28 cellular contexts compared by ENCODE assay signal in the genomic region with DNA sequence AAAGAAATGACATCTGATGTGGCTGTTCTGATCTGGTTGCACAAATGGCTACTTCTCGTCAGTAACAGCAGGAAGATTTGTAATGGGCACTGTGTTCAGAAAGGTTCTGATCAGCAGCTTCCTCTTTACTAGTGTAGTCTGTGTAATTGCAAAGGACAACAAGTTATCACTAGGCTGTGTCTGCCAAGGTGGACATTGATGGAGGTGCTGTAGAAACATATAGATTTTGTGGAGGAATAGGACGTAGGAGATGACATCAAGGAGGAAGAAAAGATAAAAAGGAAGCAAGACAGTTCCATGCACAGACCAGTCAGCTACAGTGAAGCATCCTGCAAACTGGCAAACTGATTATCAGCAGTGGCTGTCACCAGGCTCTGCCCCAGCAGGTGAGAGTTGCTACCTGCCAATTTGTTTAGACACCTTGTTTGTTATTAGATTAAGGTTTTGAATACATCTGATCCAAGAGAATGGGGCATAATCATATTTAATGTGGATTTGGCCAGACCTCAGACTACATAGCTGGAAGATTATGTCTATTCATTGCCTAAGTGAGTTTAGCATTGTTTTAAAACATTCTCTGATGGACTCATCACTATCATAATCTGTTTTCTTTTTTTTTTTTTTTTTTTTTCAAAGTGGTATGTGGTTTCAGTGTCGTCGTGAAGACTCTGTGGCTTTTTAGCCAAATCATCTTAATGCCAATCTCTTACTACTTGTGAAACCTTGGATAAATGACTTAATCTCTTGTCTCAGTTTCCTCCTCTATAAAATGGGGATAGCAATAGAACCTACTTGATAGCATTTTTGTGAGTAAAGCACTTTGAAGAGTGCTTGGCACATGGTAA.
A peak's percentile ranks its signal among the peaks of the same experiment; 100 is the strongest.
DNase-seq lines count a peak whose midpoint lies in the region; ATAC-seq and TF ChIP-seq lines count a peak whose summit lies in the region.
"Had no signal": no experiment of that assay in that cellular context is flagged by ENCODE, and none has a peak within 500 bp of the region (broad histone marks: within the 10 kb centered on the region; RNA-seq: fewer than 3 reads in every experiment).

No MANE protein-coding gene starts in this region.

- H2BK15ac ChIP-seq in mesenchymal stem cell (ENCODE audit: low read depth, poor library complexity, severe bottlenecking) = no peak overlapping the region

- no peak overlapping the region for H3K4me3 Mint-ChIP-seq in activated CD4-positive, alpha-beta memory T cell treated with anti-CD3 and anti-CD28 coated beads, Interleukin-2, amount 10 ng/mL, durations not matched to agents 7 days and 5 days
- H3K4me3 Mint-ChIP-seq: activated CD4-positive, alpha-beta T cell treated with anti-CD3 and anti-CD28 coated beads for 36 hours; activated CD8-positive, alpha-beta T cell treated with anti-CD3 and anti-CD28 coated beads, Interleukin-2, amount 10 ng/mL, durations not matched to agents 7 days and 5 days; activated naive CD4-positive, alpha-beta T cell treated with anti-CD3 and anti-CD28 coated beads, Interleukin-2, amount 10 ng/mL, durations not matched to agents 7 days and 5 days; immature natural killer cell; natural killer cell treated with Interleukin-12 subunit alpha and Interleukin-12 subunit beta and Interleukin-15 and Interleukin-18, amount 100 ng/mL, for 72 hours; stimulated activated memory B cell treated with anti-CD40 and anti-IgM and Interleukin-4, amounts not matched to agents 10 μg/mL and 1 μg/mL and 100 μg/mL, for 72 hours had no signal

- POLR2A ChIA-PET in activated CD4-positive, alpha-beta memory T cell treated with anti-CD3 and anti-CD28 coated beads, Interleukin-2, amount 10 ng/mL, durations not matched to agents 7 days and 5 days (lab: Charles Lee) = no interaction called here

- CTCF ChIA-PET in activated CD4-positive, alpha-beta memory T cell treated with anti-CD3 and anti-CD28 coated beads, Interleukin-2, amount 10 ng/mL, durations not matched to agents 7 days and 5 days (lab: Charles Lee) = no interaction called here

- no peak for TF ChIP-seq CTCF in Loucy (conservative IDR thresholded peaks at IDR 0.05; ENCODE audit: low read length)

- H3K4me3 ChIP-seq in Loucy (ENCODE audit: low read length, poor library complexity, severe bottlenecking) (no peak overlapping the region), mesenchymal stem cell (ENCODE audit: insufficient read depth in 1 of 2, low read depth in 1 of 2, low read length in 2 of 2) (no peak overlapping the region)
- H3K4me3 ChIP-seq: GM12878, HAP-1, mucosa of descending colon, upper lobe of left lung had no signal

- H3K4me1 ChIP-seq in Loucy (ENCODE audit: insufficient read depth, low read length, poor library complexity, severe bottlenecking) = peaks cover 21% of the 10 kb centered on the region
- H3K4me1 ChIP-seq in mesenchymal stem cell (ENCODE audit: control insufficient read depth, insufficient read depth, low read depth, low read length) = peaks cover 3% of the 10 kb centered on the region
- H3K4me1 ChIP-seq: Caco-2, HAP-1, upper lobe of left lung had no signal

- H4K8ac ChIP-seq in mesenchymal stem cell (ENCODE audit: low read length) = no peak overlapping the region

- no peaks in the 10 kb centered on the region for H3K9me3 Mint-ChIP-seq in activated CD4-positive, alpha-beta memory T cell treated with anti-CD3 and anti-CD28 coated beads, Interleukin-2, amount 10 ng/mL, durations not matched to agents 7 days and 5 days
- H3K9me3 Mint-ChIP-seq: activated naive CD4-positive, alpha-beta T cell treated with anti-CD3 and anti-CD28 coated beads, Interleukin-2, amount 10 ng/mL, durations not matched to agents 7 days and 5 days; immature natural killer cell; natural killer cell treated with Interleukin-12 subunit alpha and Interleukin-12 subunit beta and Interleukin-15 and Interleukin-18, amount 100 ng/mL, for 72 hours; stimulated activated memory B cell treated with anti-CD40 and anti-IgM and Interleukin-4, amounts not matched to agents 10 μg/mL and 1 μg/mL and 100 μg/mL, for 72 hours had no signal

- H2BK120ac ChIP-seq in mesenchymal stem cell (ENCODE audit: low read depth, low read length) = no peak overlapping the region

- ATAC-seq in SK-N-SH treated with all-trans-retinoic acid at 6 μM for 48 hours = peak; percentile 54
- no peak for ATAC-seq in HG02884 (IDR thresholded peaks at IDR 0.05; ENCODE audit: unreplicated experiment)
- no peak for ATAC-seq in HG03442 (IDR thresholded peaks at IDR 0.05; ENCODE audit: unreplicated experiment)
- ATAC-seq: activated CD4-positive, alpha-beta T cell treated with anti-CD3 and anti-CD28 coated beads for 36 hours; activated CD8-positive, alpha-beta T cell treated with anti-CD3 and anti-CD28 coated beads, Interleukin-2, amount 10 ng/mL, durations not matched to agents 7 days and 5 days; GM12878; HepG2; left colon; mucosa of descending colon; natural killer cell treated with Interleukin-12 subunit alpha and Interleukin-12 subunit beta and Interleukin-15 and Interleukin-18, amount 100 ng/mL, for 72 hours; stimulated activated memory B cell treated with anti-CD40 and anti-IgM and Interleukin-4, amounts not matched to agents 10 μg/mL and 1 μg/mL and 100 μg/mL, for 72 hours had no signal

- H3K27me3 Mint-ChIP-seq in activated CD4-positive, alpha-beta memory T cell treated with anti-CD3 and anti-CD28 coated beads, Interleukin-2, amount 10 ng/mL, durations not matched to agents 7 days and 5 days = no peaks in the 10 kb centered on the region
- H3K27me3 Mint-ChIP-seq: activated CD4-positive, alpha-beta T cell treated with anti-CD3 and anti-CD28 coated beads for 36 hours; activated naive CD4-positive, alpha-beta T cell treated with anti-CD3 and anti-CD28 coated beads, Interleukin-2, amount 10 ng/mL, durations not matched to agents 7 days and 5 days; natural killer cell treated with Interleukin-12 subunit alpha and Interleukin-12 subunit beta and Interleukin-15 and Interleukin-18, amount 100 ng/mL, for 72 hours; stimulated activated memory B cell treated with anti-CD40 and anti-IgM and Interleukin-4, amounts not matched to agents 10 μg/mL and 1 μg/mL and 100 μg/mL, for 72 hours had no signal

- H2AK5ac ChIP-seq in mesenchymal stem cell (ENCODE audit: low read length, severe bottlenecking) = peak overlapping the region; percentile 46

- no peaks in the 10 kb centered on the region for H3K36me3 Mint-ChIP-seq in activated CD4-positive, alpha-beta memory T cell treated with anti-CD3 and anti-CD28 coated beads, Interleukin-2, amount 10 ng/mL, durations not matched to agents 7 days and 5 days (ENCODE audit: low read depth)
- H3K36me3 Mint-ChIP-seq: activated naive CD4-positive, alpha-beta T cell treated with anti-CD3 and anti-CD28 coated beads, Interleukin-2, amount 10 ng/mL, durations not matched to agents 7 days and 5 days; natural killer cell treated with Interleukin-12 subunit alpha and Interleukin-12 subunit beta and Interleukin-15 and Interleukin-18, amount 100 ng/mL, for 72 hours; stimulated activated memory B cell treated with anti-CD40 and anti-IgM and Interleukin-4, amounts not matched to agents 10 μg/mL and 1 μg/mL and 100 μg/mL, for 72 hours had no signal

- no peak overlapping the region for H3K14ac ChIP-seq in mesenchymal stem cell (ENCODE audit: low read length in 2 of 2)

- H3K9me2 ChIP-seq in Loucy (replicated peaks; ENCODE audit: low read depth, low read length) = no peaks in the 10 kb centered on the region

- no peak overlapping the region for H2BK12ac ChIP-seq in mesenchymal stem cell (ENCODE audit: low read length in 2 of 2)

- no peak overlapping the region for H3K27ac Mint-ChIP-seq in activated CD4-positive, alpha-beta memory T cell treated with anti-CD3 and anti-CD28 coated beads, Interleukin-2, amount 10 ng/mL, durations not matched to agents 7 days and 5 days
- H3K27ac Mint-ChIP-seq: activated CD4-positive, alpha-beta T cell treated with anti-CD3 and anti-CD28 coated beads for 36 hours; activated CD8-positive, alpha-beta T cell treated with anti-CD3 and anti-CD28 coated beads, Interleukin-2, amount 10 ng/mL, durations not matched to agents 7 days and 5 days; activated naive CD4-positive, alpha-beta T cell treated with anti-CD3 and anti-CD28 coated beads, Interleukin-2, amount 10 ng/mL, durations not matched to agents 7 days and 5 days; natural killer cell treated with Interleukin-12 subunit alpha and Interleukin-12 subunit beta and Interleukin-15 and Interleukin-18, amount 100 ng/mL, for 72 hours; stimulated activated memory B cell treated with anti-CD40 and anti-IgM and Interleukin-4, amounts not matched to agents 10 μg/mL and 1 μg/mL and 100 μg/mL, for 72 hours had no signal

- H3F3A ChIP-seq in Loucy (ENCODE audit: low read depth) = no peaks in the 10 kb centered on the region

- H3K9ac ChIP-seq in Loucy (ENCODE audit: low read depth, low read length, poor library complexity, severe bottlenecking) (no peak overlapping the region), mesenchymal stem cell (ENCODE audit: low read length) (no peak overlapping the region)

- no peak overlapping the region for H2BK5ac ChIP-seq in mesenchymal stem cell (ENCODE audit: low read depth, low read length, poor library complexity, severe bottlenecking)

- H3K9me3 ChIP-seq in Loucy (ENCODE audit: insufficient read depth, low read depth, low read length) (no peaks in the 10 kb centered on the region), mesenchymal stem cell (ENCODE audit: control insufficient read depth, low read length) (no peaks in the 10 kb centered on the region)
- H3K9me3 ChIP-seq: Caco-2, HAP-1, mucosa of descending colon, upper lobe of left lung had no signal

- no peak overlapping the region for H3K4ac ChIP-seq in mesenchymal stem cell (ENCODE audit: low read depth in 1 of 2, low read length in 2 of 2)

- peak; percentile 63 for DNase-seq in EH (ENCODE audit: low read depth)
- DNase-seq in mesenchymal stem cell = no peak
- no peak for DNase-seq in globus pallidus (ENCODE audit: low spot score)
- no peak for DNase-seq in activated CD4-positive, alpha-beta memory T cell treated with anti-CD3 and anti-CD28 coated beads, Interleukin-2, amount 10 ng/mL, durations not matched to agents 7 days and 5 days
- DNase-seq: activated CD4-positive, alpha-beta T cell treated with anti-CD3 and anti-CD28 coated beads for 36 hours; activated CD8-positive, alpha-beta T cell treated with anti-CD3 and anti-CD28 coated beads, Interleukin-2, amount 10 ng/mL, durations not matched to agents 7 days and 5 days; activated naive CD4-positive, alpha-beta T cell treated with anti-CD3 and anti-CD28 coated beads, Interleukin-2, amount 10 ng/mL, durations not matched to agents 7 days and 5 days; Caco-2; DMS79; immature natural killer cell; Karpas-422; left colon; mucosa of descending colon; NCI-H1092; NCI-H2029; NCI-H524; SHP77 treated with DMSO at 0.1 percent for 48 hours; stimulated activated CD4-positive, alpha-beta T cell treated with anti-CD3 and anti-CD28 coated beads, Interleukin-15, amount 100 ng/mL, for 24 hours had no signal

- no peak overlapping the region for H4K91ac ChIP-seq in mesenchymal stem cell (ENCODE audit: low read length)

- no peaks in the 10 kb centered on the region for H4K20me1 ChIP-seq in Loucy (ENCODE audit: insufficient read depth, low read length, poor library complexity, severe bottlenecking)

- H3K23ac ChIP-seq in mesenchymal stem cell (ENCODE audit: low read length in 2 of 2) = no peak overlapping the region

- no peak overlapping the region for H3K18ac ChIP-seq in mesenchymal stem cell (ENCODE audit: low read depth in 1 of 2, low read length in 2 of 2)

- H3K27ac ChIP-seq in mesenchymal stem cell (ENCODE audit: low read length, poor library complexity, severe bottlenecking) = no peak overlapping the region
- H3K27ac ChIP-seq: upper lobe of left lung had no signal

- H3K79me2 ChIP-seq in Loucy (ENCODE audit: insufficient read depth, low read length) = no peaks in the 10 kb centered on the region

- peaks cover 8% of the 10 kb centered on the region for H3K79me1 ChIP-seq in mesenchymal stem cell (replicated peaks; ENCODE audit: low read length, poor library complexity, severe bottlenecking)

- no peaks in the 10 kb centered on the region for H3K36me3 ChIP-seq in Loucy (ENCODE audit: insufficient read depth, low read length)
- H3K36me3 ChIP-seq in mesenchymal stem cell (ENCODE audit: control insufficient read depth in 1 of 2, insufficient read depth in 2 of 2, low read depth in 1 of 2, low read length in 2 of 2) = no peaks in the 10 kb centered on the region
- H3K36me3 ChIP-seq: HAP-1, upper lobe of left lung had no signal

- no peak overlapping the region for H2AFZ ChIP-seq in Loucy (ENCODE audit: low read length)
- no peak overlapping the region for H2AFZ ChIP-seq in mesenchymal stem cell (ENCODE audit: low read depth, low read length)

- H3K4me1 Mint-ChIP-seq in activated CD4-positive, alpha-beta memory T cell treated with anti-CD3 and anti-CD28 coated beads, Interleukin-2, amount 10 ng/mL, durations not matched to agents 7 days and 5 days = peaks cover 6% of the 10 kb centered on the region
- H3K4me1 Mint-ChIP-seq: activated naive CD4-positive, alpha-beta T cell treated with anti-CD3 and anti-CD28 coated beads, Interleukin-2, amount 10 ng/mL, durations not matched to agents 7 days and 5 days; stimulated activated memory B cell treated with anti-CD40 and anti-IgM and Interleukin-4, amounts not matched to agents 10 μg/mL and 1 μg/mL and 100 μg/mL, for 72 hours had no signal

- 98% methylated on average over 4 of the region's 4 CpGs for WGBS in mesenchymal stem cell

- no peaks in the 10 kb centered on the region for H3K27me3 ChIP-seq in Loucy (ENCODE audit: insufficient read depth, low read length, poor library complexity, severe bottlenecking)
- no peaks in the 10 kb centered on the region for H3K27me3 ChIP-seq in mesenchymal stem cell (ENCODE audit: control insufficient read depth in 1 of 2, insufficient read depth in 1 of 2, low read length in 2 of 2)
- H3K27me3 ChIP-seq: upper lobe of left lung had no signal

- H3K4me2 ChIP-seq in Loucy (ENCODE audit: low read depth, low read length, poor library complexity, severe bottlenecking) (peak overlapping the region; percentile 18), mesenchymal stem cell (ENCODE audit: low read length, poor library complexity, severe bottlenecking) (no peak overlapping the region)
